In the genomic region with DNA sequence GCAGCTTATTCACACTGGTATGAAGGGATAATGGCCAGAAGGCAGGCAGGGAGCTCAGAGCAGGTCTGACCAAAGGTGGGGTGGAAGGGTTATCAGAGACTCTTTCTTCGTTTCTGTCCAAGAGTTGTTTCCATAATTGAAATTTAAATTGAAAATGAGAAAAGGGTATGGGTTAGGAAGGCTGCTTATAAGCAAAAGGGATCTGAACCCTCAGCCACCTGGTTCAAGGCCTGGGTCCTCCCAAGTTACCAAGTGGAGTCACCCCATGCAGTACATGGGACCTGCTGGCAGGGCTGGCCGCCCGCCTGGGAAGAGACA, we compare ENCODE assay signal across 10 cellular contexts. TPM values are rescaled to one million over a fixed set of nuclear protein-coding genes. Genes with fewer than 3 reads are reported as not detected.
DNase-seq lines count a peak whose midpoint lies in the region; ATAC-seq and TF ChIP-seq lines count a peak whose summit lies in the region.
"Had no signal": no experiment of that assay in that cellular context is flagged by ENCODE, and none has a peak within 500 bp of the region (broad histone marks: within the 10 kb centered on the region; RNA-seq: fewer than 3 reads in every experiment).

No MANE protein-coding gene starts in this region.

- intact Hi-C loops in heart left ventricle (cut with DNase I) (no loop called here), cardiac septum (cut with DNase I) (no loop called here), upper lobe of right lung (cut with DNase I) (no loop called here), gastrocnemius medialis (cut with DNase I; ENCODE audit: low total_unique reads) (no loop called here)

- H3K4me1 ChIP-seq in heart left ventricle (peaks cover 15 to 87% (median 60%) of the 10 kb centered on the region in 12 donors), muscle layer of duodenum (ENCODE audit: control insufficient read depth in 1 of 2, insufficient read depth in 2 of 2, low read length in 2 of 2) (peaks cover 51 to 62% of the 10 kb centered on the region in 2 donors), upper lobe of right lung (peaks cover 61% of the 10 kb centered on the region), gastrocnemius medialis (peaks cover 30 to 34% of the 10 kb centered on the region in 2 donors)

- peak in 1 of 5 donors; percentile 25 for DNase-seq in heart left ventricle
- DNase-seq in cardiac septum (ENCODE audit: low spot score) = no peak
- DNase-seq in activated naive CD8-positive, alpha-beta T cell treated with anti-CD3 and anti-CD28 coated beads, Interleukin-2, amount 50 U/mL, for 24 hours = peak; percentile 27
- DNase-seq in upper lobe of right lung = no peak
- no peak for DNase-seq in SW 1271 (lab: John Stamatoyannopoulos, UW)
- no peak for DNase-seq in gastrocnemius medialis
- DNase-seq: stimulated activated CD4-positive, alpha-beta T cell treated with anti-CD3 and anti-CD28 coated beads, Interleukin-4, amount 100 ng/mL, for 4 hours had no signal

- TF ChIP-seq CTCF in heart left ventricle (IDR thresholded peaks at IDR 0.05) (no peak), upper lobe of right lung (IDR thresholded peaks at IDR 0.05) (no peak), gastrocnemius medialis (IDR thresholded peaks at IDR 0.05 in 4 of 5, conservative IDR thresholded peaks at IDR 0.05 in 1 of 5) (no peak)

- H3K36me3 ChIP-seq in heart left ventricle (no peaks in the 10 kb centered on the region), muscle layer of duodenum (ENCODE audit: control insufficient read depth in 1 of 2, insufficient read depth in 2 of 2, low read length in 2 of 2) (no peaks in the 10 kb centered on the region), upper lobe of right lung (no peaks in the 10 kb centered on the region), gastrocnemius medialis (no peaks in the 10 kb centered on the region)
- H3K36me3 ChIP-seq: SJSA1 had no signal

- H3K27me3 ChIP-seq in heart left ventricle (no peaks in the 10 kb centered on the region), muscle layer of duodenum (ENCODE audit: low read depth, low read length) (no peaks in the 10 kb centered on the region), upper lobe of right lung (no peaks in the 10 kb centered on the region), gastrocnemius medialis (no peaks in the 10 kb centered on the region)
- H3K27me3 ChIP-seq: SJSA1 had no signal

- WGBS in heart left ventricle, 4 donors = 75 to 86% (median 80%) methylated on average over 3 of the region's 3 CpGs

- peak overlapping the region; percentile 91 for H3K27ac Mint-ChIP-seq in activated naive CD8-positive, alpha-beta T cell treated with anti-CD3 and anti-CD28 coated beads, Interleukin-2, amount 50 U/mL, for 24 hours

- no peaks in the 10 kb centered on the region for H3K9me3 Mint-ChIP-seq in activated naive CD8-positive, alpha-beta T cell treated with anti-CD3 and anti-CD28 coated beads, Interleukin-2, amount 50 U/mL, for 24 hours

- H3K9me3 ChIP-seq in heart left ventricle (no peaks in the 10 kb centered on the region), muscle layer of duodenum (ENCODE audit: control insufficient read depth in 1 of 2, low read length in 2 of 2) (no peaks in the 10 kb centered on the region), upper lobe of right lung (no peaks in the 10 kb centered on the region), gastrocnemius medialis (no peaks in the 10 kb centered on the region)
- H3K9me3 ChIP-seq: SJSA1 had no signal

- no peak for ATAC-seq in heart left ventricle
- no peak for ATAC-seq in activated naive CD8-positive, alpha-beta T cell treated with anti-CD3 and anti-CD28 coated beads, Interleukin-2, amount 50 U/mL, for 24 hours
- ATAC-seq in upper lobe of right lung = no peak
- ATAC-seq in gastrocnemius medialis = no peak
- ATAC-seq in GM18867 (IDR thresholded peaks at IDR 0.05; ENCODE audit: unreplicated experiment) = no peak

- no peaks in the 10 kb centered on the region for H3K27me3 Mint-ChIP-seq in activated naive CD8-positive, alpha-beta T cell treated with anti-CD3 and anti-CD28 coated beads, Interleukin-2, amount 50 U/mL, for 24 hours

- peak overlapping the region; percentile 9 for H3K4me3 Mint-ChIP-seq in activated naive CD8-positive, alpha-beta T cell treated with anti-CD3 and anti-CD28 coated beads, Interleukin-2, amount 50 U/mL, for 24 hours

- in situ Hi-C loops in gastrocnemius medialis (cut with MboI; ENCODE audit: low sequenced_read_pairs in 4 of 4) = loop anchor here in 2 of 4 donors (25.0 kb wide), 1 partner anchor 149 kb away; no protein-coding TSS in a partner anchor

- peaks cover 98% of the 10 kb centered on the region for H3K4me1 Mint-ChIP-seq in activated naive CD8-positive, alpha-beta T cell treated with anti-CD3 and anti-CD28 coated beads, Interleukin-2, amount 50 U/mL, for 24 hours

- no peak overlapping the region for H3K4me3 ChIP-seq in heart left ventricle
- no peak overlapping the region for H3K4me3 ChIP-seq in muscle layer of duodenum (ENCODE audit: low read depth in 1 of 2, low read length in 2 of 2)
- H3K4me3 ChIP-seq in upper lobe of right lung = no peak overlapping the region
- H3K4me3 ChIP-seq in gastrocnemius medialis = no peak overlapping the region
- H3K4me3 ChIP-seq: SJSA1 had no signal

- H3K27ac ChIP-seq in heart left ventricle (peak overlapping the region in 9 of 12 donors; percentile 1 to 95 (median 31)), muscle layer of duodenum (ENCODE audit: low read length) (peak overlapping the region; percentile 97), upper lobe of right lung (peak overlapping the region; percentile 31), gastrocnemius medialis (peak overlapping the region in 2 of 4 donors; percentile 23 to 37)
- H3K27ac ChIP-seq: SJSA1 had no signal

- peaks cover 4% of the 10 kb centered on the region for H3K36me3 Mint-ChIP-seq in activated naive CD8-positive, alpha-beta T cell treated with anti-CD3 and anti-CD28 coated beads, Interleukin-2, amount 50 U/mL, for 24 hours (ENCODE audit: low read depth)

- TF ChIP-seq POLR2A in heart left ventricle (IDR thresholded peaks at IDR 0.05) (no peak), gastrocnemius medialis (IDR thresholded peaks at IDR 0.05) (no peak)

RNA-seq across cellular contexts. Expression of gene EEIG1, which starts 17.8 kb away (rescaled TPM):
- 10 to 100 TPM in 7 of 9 donors, 1 to 10 TPM in 2; 5.4 to 45.2 (median 24.1) TPM for total RNA-seq in heart left ventricle
- 10 to 100 TPM in 1 of 2 donors, 1 to 10 TPM in 1; 9.2 to 10.4 TPM for polyA plus RNA-seq in heart left ventricle
- 24.1 TPM for total RNA-seq in cardiac septum
- total RNA-seq in upper lobe of right lung = 44.7 TPM
- total RNA-seq in gastrocnemius medialis = 1 to 10 TPM; 1.8 to 4.5 (median 2.8) TPM

RNA-seq across cellular contexts. Expression of gene DPM2, which starts 25.3 kb away (rescaled TPM):
- total RNA-seq in heart left ventricle (10 to 100 TPM in 7 of 9 donors, 1 to 10 TPM in 2; 7.2 to 19.5 (median 11.7) TPM), cardiac septum (14.9 TPM), upper lobe of right lung (37.1 TPM), gastrocnemius medialis (10 to 100 TPM in 1 of 4 donors, 1 to 10 TPM in 3; 4.7 to 10.4 (median 5.9) TPM)
- polyA plus RNA-seq in heart left ventricle = 10 to 100 TPM; 15.3 to 31.7 TPM

RNA-seq across cellular contexts. Expression of gene PIP5KL1, which starts 32.4 kb away (rescaled TPM):
- under 1 TPM in 7 of 9 donors, not detected in 2; 0.33 to 0.77 (median 0.51) TPM for total RNA-seq in heart left ventricle
- polyA plus RNA-seq in heart left ventricle = under 1 TPM; 0.12 to 0.15 TPM
- 0.57 TPM for total RNA-seq in cardiac septum
- 3.5 TPM for total RNA-seq in upper lobe of right lung
- 1 to 10 TPM in 1 of 4 donors, not detected in 3; 4.2 TPM for total RNA-seq in gastrocnemius medialis

RNA-seq across cellular contexts. Expression of gene ST6GALNAC4, which starts 46.2 kb away (rescaled TPM):
- total RNA-seq in heart left ventricle (10 to 100 TPM; 28.3 to 66.1 (median 42.6) TPM), cardiac septum (48.1 TPM), upper lobe of right lung (58.8 TPM), gastrocnemius medialis (10 to 100 TPM; 11.2 to 48.4 (median 23.6) TPM)
- 10 to 100 TPM; 17.0 to 72.0 TPM for polyA plus RNA-seq in heart left ventricle
